In the genomic region with DNA sequence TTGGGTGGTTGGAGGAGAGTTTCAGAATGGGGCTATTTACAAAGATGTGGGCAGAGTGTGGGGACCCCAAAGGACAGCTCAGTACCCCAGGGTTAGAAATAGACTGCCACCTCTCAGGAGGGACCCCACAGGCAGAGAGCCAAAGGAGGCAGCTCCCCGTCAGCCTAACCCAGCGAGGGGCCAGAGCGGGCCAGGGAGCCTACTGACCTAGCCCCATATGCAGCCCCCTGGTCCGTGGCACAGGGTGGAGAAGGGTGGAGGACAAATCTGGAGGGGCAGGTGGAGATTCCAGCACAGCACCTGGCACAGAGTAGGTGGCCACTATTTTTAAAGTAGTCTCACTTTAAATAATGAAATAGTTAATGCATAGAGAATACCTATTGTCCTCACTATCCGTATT, we compare ENCODE assay signal across 1 cellular context.
TF ChIP-seq lines count a peak whose summit lies in the region.

No MANE protein-coding gene starts in this region.

TF ChIP-seq in IMR-90, 13 proteins besides CTCF, POLR2A, EP300 and RAD21 (continued from another document):
- TF ChIP-seq, protein P1, sequence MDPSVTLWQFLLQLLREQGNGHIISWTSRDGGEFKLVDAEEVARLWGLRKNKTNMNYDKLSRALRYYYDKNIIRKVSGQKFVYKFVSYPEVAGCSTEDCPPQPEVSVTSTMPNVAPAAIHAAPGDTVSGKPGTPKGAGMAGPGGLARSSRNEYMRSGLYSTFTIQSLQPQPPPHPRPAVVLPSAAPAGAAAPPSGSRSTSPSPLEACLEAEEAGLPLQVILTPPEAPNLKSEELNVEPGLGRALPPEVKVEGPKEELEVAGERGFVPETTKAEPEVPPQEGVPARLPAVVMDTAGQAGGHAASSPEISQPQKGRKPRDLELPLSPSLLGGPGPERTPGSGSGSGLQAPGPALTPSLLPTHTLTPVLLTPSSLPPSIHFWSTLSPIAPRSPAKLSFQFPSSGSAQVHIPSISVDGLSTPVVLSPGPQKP (IDR thresholded peaks at IDR 0.05; ENCODE audit: borderline replicate concordance, low read depth, low read length) = no peak
- TF ChIP-seq MAZ (IDR thresholded peaks at IDR 0.05; ENCODE audit: borderline replicate concordance, low read depth, low read length) = no peak
- TF ChIP-seq, protein P2, sequence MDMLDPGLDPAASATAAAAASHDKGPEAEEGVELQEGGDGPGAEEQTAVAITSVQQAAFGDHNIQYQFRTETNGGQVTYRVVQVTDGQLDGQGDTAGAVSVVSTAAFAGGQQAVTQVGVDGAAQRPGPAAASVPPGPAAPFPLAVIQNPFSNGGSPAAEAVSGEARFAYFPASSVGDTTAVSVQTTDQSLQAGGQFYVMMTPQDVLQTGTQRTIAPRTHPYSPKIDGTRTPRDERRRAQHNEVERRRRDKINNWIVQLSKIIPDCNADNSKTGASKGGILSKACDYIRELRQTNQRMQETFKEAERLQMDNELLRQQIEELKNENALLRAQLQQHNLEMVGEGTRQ (IDR thresholded peaks at IDR 0.05; ENCODE audit: low read depth, low read length) = no peak
- no peak for TF ChIP-seq RFX5 (IDR thresholded peaks at IDR 0.05; ENCODE audit: low read depth, low read length)
- TF ChIP-seq NFE2L2 (IDR thresholded peaks at IDR 0.05; ENCODE audit: low read depth, low read length) = no peak
- no peak for TF ChIP-seq MXI1 (IDR thresholded peaks at IDR 0.05; ENCODE audit: borderline replicate concordance, low read depth, low read length)
- no peak for TF ChIP-seq MAFK (IDR thresholded peaks at IDR 0.05; ENCODE audit: low read depth, low read length)
- TF ChIP-seq CHD1 (IDR thresholded peaks at IDR 0.05; ENCODE audit: low read depth, low read length) = no peak
- TF ChIP-seq RCOR1 (IDR thresholded peaks at IDR 0.05; ENCODE audit: insufficient replicate concordance, low read length) = no peak
- TF ChIP-seq FOS (IDR thresholded peaks at IDR 0.05; ENCODE audit: low read depth, low read length) = no peak
- TF ChIP-seq SMC3 (IDR thresholded peaks at IDR 0.05; ENCODE audit: low read depth, low read length) = no peak
- TF ChIP-seq BHLHE40 (IDR thresholded peaks at IDR 0.05; ENCODE audit: low read depth, low read length) = no peak
TF ChIP-seq in IMR-90: peak in this region for 0.
